ENCODE assay signal across 22 cellular contexts in genomic region chr1:232543194-232543593, GRCh38.
A peak's percentile ranks its signal among the peaks of the same experiment; 100 is the strongest.
DNase-seq lines count a peak whose midpoint lies in the region; ATAC-seq, FAIRE-seq and TF ChIP-seq lines count a peak whose summit lies in the region.
"Had no signal": no experiment of that assay in that cellular context is flagged by ENCODE, and none has a peak within 500 bp of the region (broad histone marks: within the 10 kb centered on the region; RNA-seq: fewer than 3 reads in every experiment).

No MANE protein-coding gene starts in this region.

- H3K9me3 ChIP-seq in endodermal cell (ENCODE audit: control insufficient read depth, low read length): no peaks in the 10 kb centered on the region
- H3K9me3 ChIP-seq: Caco-2, HAP-1 had no signal

- no peak overlapping the region for H3K4me3 Mint-ChIP-seq in endodermal cell
- H3K4me3 Mint-ChIP-seq in T-cell: no peak overlapping the region
- H3K4me3 Mint-ChIP-seq: CD4-positive, alpha-beta T cell; GM23338 had no signal

- ATAC-seq in HG03039 (IDR thresholded peaks at IDR 0.05; ENCODE audit: unreplicated experiment): no peak
- ATAC-seq in T-cell (replicated peaks in 1 of 4): no peak
- ATAC-seq: GM23338 had no signal

- H3K4me1 Mint-ChIP-seq in endodermal cell: peaks cover 42% of the 10 kb centered on the region
- no peaks in the 10 kb centered on the region for H3K4me1 Mint-ChIP-seq in T-cell

- DNase-seq in COLO668 (lab: John Stamatoyannopoulos, UW; ENCODE audit: unreplicated experiment): peak; percentile 33
- DNase-seq in D721Med (ENCODE audit: insufficient read length, low spot score): no peak
- peak; percentile 53 for DNase-seq in NCI-H345 treated with DMSO at 0.1 percent for 48 hours (lab: John Stamatoyannopoulos, UW; ENCODE audit: unreplicated experiment)
- DNase-seq in endodermal cell: no peak
- no peak for DNase-seq in mesenteric fat pad (ENCODE audit: low spot score)
- no peak for DNase-seq in T-cell
- DNase-seq: CD4-positive, alpha-beta T cell; KG1; NCI-H1105 treated with DMSO at 0.1 percent for 48 hours; NCI-H187 treated with DMSO at 0.1 percent for 48 hours; NCI-H2171; PC-9; RPMI8226; SHP77; SW 1271; T-helper 2 cell had no signal

- no peaks in the 10 kb centered on the region for H3K36me3 Mint-ChIP-seq in endodermal cell (ENCODE audit: low read depth)
- no peaks in the 10 kb centered on the region for H3K36me3 Mint-ChIP-seq in T-cell

- H3K27ac Mint-ChIP-seq in endodermal cell (no peak overlapping the region), T-cell (no peak overlapping the region)
- H3K27ac Mint-ChIP-seq: CD4-positive, alpha-beta T cell; GM23338 had no signal

- H3K27ac ChIP-seq in endodermal cell (ENCODE audit: low read depth, low read length): peak overlapping the region; percentile 14
- H3K27ac ChIP-seq: PC-9 had no signal

- no peaks in the 10 kb centered on the region for H3K27me3 ChIP-seq in endodermal cell (ENCODE audit: control insufficient read depth, insufficient read depth, low read length, poor library complexity, severe bottlenecking)

- H3K9ac ChIP-seq in endodermal cell (ENCODE audit: extremely low read depth, low read length, poor library complexity, severe bottlenecking): no peak overlapping the region

- peaks cover 19% of the 10 kb centered on the region for H3K4me1 ChIP-seq in endodermal cell (ENCODE audit: control insufficient read depth, insufficient read depth, low read length)

- no peak for TF ChIP-seq CTCF in D721Med (IDR thresholded peaks at IDR 0.05; ENCODE audit: insufficient read depth, missing control alignments)
- no peak for TF ChIP-seq CTCF in endodermal cell (conservative IDR thresholded peaks at IDR 0.05)

- WGBS in endodermal cell (ENCODE audit: insufficient coverage in 1 of 2, insufficient read length in 1 of 2), 2 experiments: 89 to 93% methylated on average over 4 to 5 of the region's 5 CpGs

- H3K4me3 ChIP-seq in endodermal cell (ENCODE audit: low read length): no peak overlapping the region
- H3K4me3 ChIP-seq: GM23338, HAP-1, PC-9 had no signal

- POLR2A ChIA-PET in T-cell (lab: Charles Lee): no interaction called here

- peaks cover 15% of the 10 kb centered on the region for H3K36me3 ChIP-seq in endodermal cell (ENCODE audit: control insufficient read depth, insufficient read depth, low read length)
- H3K36me3 ChIP-seq: HAP-1 had no signal

- H3K27me3 Mint-ChIP-seq in endodermal cell (ENCODE audit: insufficient read depth) (no peaks in the 10 kb centered on the region), T-cell (no peaks in the 10 kb centered on the region)
- H3K27me3 Mint-ChIP-seq: CD4-positive, alpha-beta T cell had no signal

- CTCF ChIA-PET in T-cell (lab: Charles Lee): no interaction called here

- FAIRE-seq in D721Med (lab: Jason Lieb, UNC): peak; percentile 84
- FAIRE-seq: G401.6, GM12892 had no signal

- H3K9me3 Mint-ChIP-seq in endodermal cell (no peaks in the 10 kb centered on the region), T-cell (no peaks in the 10 kb centered on the region)
- H3K9me3 Mint-ChIP-seq: CD4-positive, alpha-beta T cell; GM23338 had no signal

Comparison
In these comparisons a context has a peak if more than half of its experiments do, and no peak if none do; other contexts are left out.
1. DNase-seq: peak in COLO668 (single experiment) and NCI-H345 treated with DMSO at 0.1 percent for 48 hours (single experiment); none in D721Med (single experiment), endodermal cell (single experiment), mesenteric fat pad (single experiment) and T-cell (0 of 34).